Comparison of ENCODE assay signal across 17 cellular contexts in the genomic region with DNA sequence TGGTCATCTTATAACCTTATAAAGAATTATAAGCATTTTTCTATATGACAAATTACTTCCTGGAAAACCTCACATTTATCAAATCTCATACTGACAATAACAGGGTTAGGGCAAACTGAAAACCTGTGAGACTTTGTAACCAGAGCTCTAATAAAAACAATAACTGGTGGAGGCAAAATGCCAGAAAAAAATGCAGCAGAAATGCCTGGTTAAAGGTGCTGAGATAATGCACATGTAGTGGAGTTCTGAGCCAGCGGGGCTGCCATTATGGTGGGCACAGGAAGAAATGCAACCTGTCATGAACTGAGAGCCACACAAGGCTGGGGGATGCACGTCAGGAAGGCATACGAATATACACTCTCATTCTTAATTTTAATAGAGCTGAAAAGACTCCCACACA. TPM values are rescaled to one million over a fixed set of nuclear protein-coding genes. Genes with fewer than 3 reads are reported as not detected.
DNase-seq lines count a peak whose midpoint lies in the region; ATAC-seq and TF ChIP-seq lines count a peak whose summit lies in the region.
"Had no signal": no experiment of that assay in that cellular context is flagged by ENCODE, and none has a peak within 500 bp of the region (broad histone marks: within the 10 kb centered on the region; RNA-seq: fewer than 3 reads in every experiment).

No MANE protein-coding gene starts in this region.

- no peak overlapping the region for H3K14ac ChIP-seq in H9 (ENCODE audit: insufficient read depth, low read length)

- H2BK12ac ChIP-seq in H9 (ENCODE audit: insufficient read length, low read depth, low read length), result no peak overlapping the region

- H3K27me3 Mint-ChIP-seq in H9 (ENCODE audit: low read depth) (no peaks in the 10 kb centered on the region), mesothelial cell of epicardium (ENCODE audit: low read depth) (no peaks in the 10 kb centered on the region), glutamatergic neuron (ENCODE audit: unreplicated experiment) (no peaks in the 10 kb centered on the region)
- H3K27me3 Mint-ChIP-seq: B cell; CD4-positive, alpha-beta T cell; IgD-negative memory B cell had no signal

- no peak overlapping the region for H3K56ac ChIP-seq in H9 (ENCODE audit: insufficient read length, low read depth, low read length)

- H2AFZ ChIP-seq in H9 (ENCODE audit: low read length) (no peak overlapping the region), MM.1S (ENCODE audit: low read length) (no peak overlapping the region)
- H2AFZ ChIP-seq: GM23248 had no signal

- H4K5ac ChIP-seq in H9 (ENCODE audit: insufficient read length, low read depth, low read length), result no peak overlapping the region

- no peak overlapping the region for H3K23ac ChIP-seq in H9 (ENCODE audit: insufficient read length, low read depth, low read length)

- H3K9ac ChIP-seq in H9 (ENCODE audit: extremely low read depth, insufficient read length, low read length) (no peak overlapping the region), MM.1S (ENCODE audit: low read length) (no peak overlapping the region)
- H3K9ac ChIP-seq: GM23248 had no signal

- H3K9me3 Mint-ChIP-seq in H9 (no peaks in the 10 kb centered on the region), mesothelial cell of epicardium (no peaks in the 10 kb centered on the region), glutamatergic neuron (ENCODE audit: unreplicated experiment) (peaks cover 1% of the 10 kb centered on the region)
- H3K9me3 Mint-ChIP-seq: CD4-positive, alpha-beta T cell; IgD-negative memory B cell had no signal

- no peak overlapping the region for H3K18ac ChIP-seq in H9 (ENCODE audit: insufficient read length, low read depth, low read length)

- H3K23me2 ChIP-seq in H9 (ENCODE audit: insufficient read length, low read depth, low read length, poor library complexity, severe bottlenecking), result no peaks in the 10 kb centered on the region

- H3K4me2 ChIP-seq in H9 (ENCODE audit: insufficient read depth, insufficient read length, low read length) (no peak overlapping the region), MM.1S (ENCODE audit: low read depth, low read length) (no peak overlapping the region; the same call in 1 of the 2 replicates)

- peak overlapping the region in 2 of 3 experiments; percentile 25 to 63; a peak in 2 of 7 replicates for H3K27ac Mint-ChIP-seq in H9
- H3K27ac Mint-ChIP-seq in mesothelial cell of epicardium, result peak overlapping the region; percentile 61
- H3K27ac Mint-ChIP-seq in glutamatergic neuron (ENCODE audit: unreplicated experiment), result no peak overlapping the region
- H3K27ac Mint-ChIP-seq: B cell; CD4-positive, alpha-beta T cell; IgD-negative memory B cell had no signal

- no peak overlapping the region for H3K27ac ChIP-seq in H9 (ENCODE audit: insufficient read length, low read depth, low read length)
- H3K27ac ChIP-seq in MM.1S (ENCODE audit: low read length), result peak overlapping the region; percentile 71; the same call in 1 of the 2 replicates

- H3K27me3 ChIP-seq in H9 (ENCODE audit: insufficient read depth, low read length) (no peaks in the 10 kb centered on the region), MM.1S (replicated peaks; ENCODE audit: insufficient read depth, low read length) (no peaks in the 10 kb centered on the region)

- no peak overlapping the region for H4K8ac ChIP-seq in H9 (replicated peaks; ENCODE audit: insufficient read length, low read depth, low read length)

- H4K20me1 ChIP-seq in H9 (ENCODE audit: control insufficient read depth, insufficient read depth, insufficient read length), result no peaks in the 10 kb centered on the region
- no peaks in the 10 kb centered on the region for H4K20me1 ChIP-seq in MM.1S (ENCODE audit: insufficient read depth, low read length)

- no peaks in the 10 kb centered on the region for H3K79me1 ChIP-seq in H9 (ENCODE audit: insufficient read depth, low read depth, low read length, poor library complexity, severe bottlenecking)

- H3K79me2 ChIP-seq in H9 (ENCODE audit: insufficient read depth, low read length), result no peaks in the 10 kb centered on the region
- H3K79me2 ChIP-seq in MM.1S (ENCODE audit: low read length), result 0 out of 2 replicates have a peak, but pooled peaks cover 7% of the 10 kb centered on the region

- H2BK20ac ChIP-seq in H9 (ENCODE audit: low read depth, low read length, poor library complexity, severe bottlenecking), result no peak overlapping the region

- H3K4ac ChIP-seq in H9 (ENCODE audit: low read depth, low read length), result no peak overlapping the region

- DNase-seq in H9 (no peak), MM.1S (no peak), amniotic epithelial cell (ENCODE audit: low read depth) (peak; percentile 17), mesothelial cell of epicardium (ENCODE audit: low spot score in 2 of 2, unreplicated experiment in 2 of 2) (no peak), glutamatergic neuron (no peak), DMS153 treated with DMSO at 0.1 percent for 48 hours (lab: John Stamatoyannopoulos, UW; ENCODE audit: unreplicated experiment) (no peak)
- DNase-seq in stimulated activated naive CD8-positive, alpha-beta T cell treated with anti-CD3 and anti-CD28 coated beads, Interleukin-15, Interleukin-2, amounts not matched to agents 100 U/mL and 50 U/mL, for 24 hours, result no peak
- DNase-seq in activated CD4-positive, alpha-beta T cell treated with anti-CD3 and anti-CD28 coated beads, Interleukin-2, amount 50 U/mL, for 1 hour, result no peak
- DNase-seq: ACHN; C1 segment of cervical spinal cord; Calu3; CD4-positive, alpha-beta T cell; DMS53; GF-D8 had no signal

- H3K9me2 ChIP-seq in MM.1S (replicated peaks; ENCODE audit: insufficient read depth, low read length), result no peaks in the 10 kb centered on the region

- H2BK120ac ChIP-seq in H9 (ENCODE audit: low read depth, low read length, poor library complexity, severe bottlenecking), result no peak overlapping the region

- no peak overlapping the region for H4K91ac ChIP-seq in H9 (ENCODE audit: insufficient read length, low read depth, low read length)

- peaks cover 20% of the 10 kb centered on the region for H3F3A ChIP-seq in MM.1S (ENCODE audit: insufficient read depth, low read length)

- H3K9me3 ChIP-seq in H9 (ENCODE audit: control insufficient read depth, low read depth, low read length), result no peaks in the 10 kb centered on the region
- no peaks in the 10 kb centered on the region for H3K9me3 ChIP-seq in MM.1S (replicated peaks; ENCODE audit: insufficient read depth, low read length)

- H3K4me1 Mint-ChIP-seq in H9 (no peaks in the 10 kb centered on the region), mesothelial cell of epicardium (peaks cover 9% of the 10 kb centered on the region), glutamatergic neuron (ENCODE audit: low read depth, unreplicated experiment) (peaks cover 12% of the 10 kb centered on the region)
- H3K4me1 Mint-ChIP-seq: B cell had no signal

- no peaks in the 10 kb centered on the region for H3K4me1 ChIP-seq in H9 (ENCODE audit: insufficient read depth, low read length)
- H3K4me1 ChIP-seq in MM.1S (ENCODE audit: low read length), result peaks cover 21% of the 10 kb centered on the region

- H2BK5ac ChIP-seq in H9 (ENCODE audit: insufficient read length, low read length), result no peak overlapping the region

- no peak for TF ChIP-seq CTCF in H9 (conservative IDR thresholded peaks at IDR 0.05)
- TF ChIP-seq CTCF in MM.1S (IDR thresholded peaks at IDR 0.05; ENCODE audit: low read length), result no peak
- TF ChIP-seq CTCF in mesothelial cell of epicardium (IDR thresholded peaks at IDR 0.05; ENCODE audit: unreplicated experiment), result no peak
- no peak for TF ChIP-seq CTCF in glutamatergic neuron (IDR thresholded peaks at IDR 0.05; ENCODE audit: partially characterized antibody, unreplicated experiment)

- H3T11ph ChIP-seq in H9 (ENCODE audit: low read length), result no peak overlapping the region

- no peak overlapping the region for H3K4me3 Mint-ChIP-seq in H9
- no peak overlapping the region for H3K4me3 Mint-ChIP-seq in mesothelial cell of epicardium
- no peak overlapping the region for H3K4me3 Mint-ChIP-seq in glutamatergic neuron (ENCODE audit: unreplicated experiment)
- H3K4me3 Mint-ChIP-seq: B cell; CD4-positive, alpha-beta T cell; IgD-negative memory B cell had no signal

- H3K36me3 Mint-ChIP-seq in H9 (ENCODE audit: insufficient read depth in 1 of 3, low read depth in 3 of 3) (peaks cover 0 to 45% (median 5%) of the 10 kb centered on the region in 3 experiments; a peak in 3 of 7 replicates), mesothelial cell of epicardium (peaks cover 36% of the 10 kb centered on the region), glutamatergic neuron (ENCODE audit: unreplicated experiment) (no peaks in the 10 kb centered on the region)

- no peak for ATAC-seq in stimulated activated naive CD8-positive, alpha-beta T cell treated with anti-CD3 and anti-CD28 coated beads, Interleukin-15, Interleukin-2, amounts not matched to agents 100 U/mL and 50 U/mL, for 24 hours

- H3K36me3 ChIP-seq in MM.1S (replicated peaks; ENCODE audit: insufficient read depth, low read length), result no peaks in the 10 kb centered on the region; the same call in 1 of the 2 replicates

- H3K4me3 ChIP-seq in MM.1S (ENCODE audit: low read length), result no peak overlapping the region
- H3K4me3 ChIP-seq: GM23248 had no signal

- H2AK5ac ChIP-seq in H9 (ENCODE audit: insufficient read length, low read length), result no peak overlapping the region

- no CpG with 5 or more reads among the region's 3 CpGs for WGBS in H9 (ENCODE audit: extremely low coverage, insufficient read length, low lambda C conversion rate)

- H2BK15ac ChIP-seq in H9 (ENCODE audit: low read depth, low read length), result no peak overlapping the region

RNA-seq across cellular contexts. Expression of gene NCOA6, which starts 53.0 kb away (rescaled TPM):
- total RNA-seq in H9 (2021) (23.9 and 25.2 TPM in 2 replicates), mesothelial cell of epicardium (42.5 to 46.7 TPM (median 42.6 TPM) in 3 replicates), glutamatergic neuron (ENCODE audit: unreplicated experiment) (45.6 TPM)
